ENCODE assay signal across 2 cellular contexts in the genomic region with DNA sequence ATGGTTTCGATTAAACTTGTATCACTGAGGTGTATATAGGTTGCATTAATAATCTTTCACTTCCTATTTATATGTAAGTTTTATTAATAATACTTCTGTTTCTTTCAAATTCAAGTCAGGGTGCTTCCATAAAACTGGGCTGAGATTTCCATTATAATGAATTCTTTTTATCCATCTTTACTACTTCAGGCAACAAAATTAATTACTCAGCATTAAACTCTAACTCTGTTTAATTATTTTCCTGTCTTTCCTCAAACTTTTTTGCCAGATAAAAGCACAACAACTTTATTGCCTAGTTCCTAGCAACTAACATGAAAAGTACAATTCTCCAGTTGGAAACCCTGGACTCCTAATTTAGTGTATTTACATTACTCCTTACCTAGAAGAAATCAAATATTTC.
TF ChIP-seq lines count a peak whose summit lies in the region.

No MANE protein-coding gene starts in this region.

TF ChIP-seq in HepG2, 621 proteins besides CTCF, POLR2A, EP300 and RAD21:
- TF ChIP-seq ZNF468 (CRISPR knock-in tag; IDR thresholded peaks at IDR 0.05) (no peak), MAFK (conservative IDR thresholded peaks at IDR 0.05 in 1 of 2, IDR thresholded peaks at IDR 0.05 in 1 of 2; ENCODE audit: low read length in 2 of 2) (peak; percentile 27 to 62; a peak in 2 of 4 replicates)

TF ChIP-seq in K562, 482 proteins besides CTCF, POLR2A, EP300 and RAD21:
- no peak for TF ChIP-seq SMARCA5 (IDR thresholded peaks at IDR 0.05)
- TF ChIP-seq C11orf30 (IDR thresholded peaks at IDR 0.05; ENCODE audit: low read depth), result peak; percentile 53; the same call in 1 of the 2 replicates
- no peak for TF ChIP-seq ESRRB (CRISPR knock-in tag; IDR thresholded peaks at IDR 0.05; ENCODE audit: borderline replicate concordance)
- no peak for TF ChIP-seq ARHGAP35 (IDR thresholded peaks at IDR 0.05; ENCODE audit: partially characterized antibody)
- TF ChIP-seq ZNF316 (IDR thresholded peaks at IDR 0.05), result peak; percentile 58
- no peak for TF ChIP-seq MIER1 (IDR thresholded peaks at IDR 0.05; ENCODE audit: low read depth)
- TF ChIP-seq SMC3 (conservative IDR thresholded peaks at IDR 0.05; ENCODE audit: insufficient read depth, low read depth, low read length), result no peak
- TF ChIP-seq PURB (CRISPR knock-in tag; IDR thresholded peaks at IDR 0.05; ENCODE audit: low read depth), result no peak
- TF ChIP-seq, protein P1, sequence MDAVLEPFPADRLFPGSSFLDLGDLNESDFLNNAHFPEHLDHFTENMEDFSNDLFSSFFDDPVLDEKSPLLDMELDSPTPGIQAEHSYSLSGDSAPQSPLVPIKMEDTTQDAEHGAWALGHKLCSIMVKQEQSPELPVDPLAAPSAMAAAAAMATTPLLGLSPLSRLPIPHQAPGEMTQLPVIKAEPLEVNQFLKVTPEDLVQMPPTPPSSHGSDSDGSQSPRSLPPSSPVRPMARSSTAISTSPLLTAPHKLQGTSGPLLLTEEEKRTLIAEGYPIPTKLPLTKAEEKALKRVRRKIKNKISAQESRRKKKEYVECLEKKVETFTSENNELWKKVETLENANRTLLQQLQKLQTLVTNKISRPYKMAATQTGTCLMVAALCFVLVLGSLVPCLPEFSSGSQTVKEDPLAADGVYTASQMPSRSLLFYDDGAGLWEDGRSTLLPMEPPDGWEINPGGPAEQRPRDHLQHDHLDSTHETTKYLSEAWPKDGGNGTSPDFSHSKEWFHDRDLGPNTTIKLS (IDR thresholded peaks at IDR 0.05; ENCODE audit: borderline replicate concordance, low read depth), result no peak
- no peak for TF ChIP-seq ZNF174 (CRISPR knock-in tag; IDR thresholded peaks at IDR 0.05)
